25 cellular contexts compared by ENCODE assay signal in genomic region chr7:71775648-71776047, GRCh38.
"Had no signal": no experiment of that assay in that cellular context is flagged by ENCODE, and none has a peak within 500 bp of the region (broad histone marks: within the 10 kb centered on the region; RNA-seq: fewer than 3 reads in every experiment).

No MANE protein-coding gene starts in this region.

- H3K4me1 ChIP-seq: foreskin keratinocyte, left ventricle myocardium inferior, pancreas, psoas muscle, right lobe of liver, transverse colon, vagina had no signal

- H3K9me3 ChIP-seq: left ventricle myocardium inferior, neutrophil, pancreas, psoas muscle, right lobe of liver, transverse colon, vagina had no signal

- H3K27me3 Mint-ChIP-seq: activated naive CD8-positive, alpha-beta T cell treated with anti-CD3 and anti-CD28 coated beads, Interleukin-2, amount 10 ng/mL, durations not matched to agents 7 days and 5 days; activated T-cell treated with anti-CD3 and anti-CD28 coated beads, Interleukin-2, amount 50 U/mL, for 24 hours; activated T-helper 17 cell treated with anti-CD3 and anti-CD28 coated beads, Interleukin-2, amount 50 U/mL, for 72 hours; stimulated activated naive CD8-positive, alpha-beta T cell treated with anti-CD3 and anti-CD28 coated beads, Interleukin-15, amount 100 ng/mL, for 72 hours had no signal

- H3K36me3 Mint-ChIP-seq: activated naive CD8-positive, alpha-beta T cell treated with anti-CD3 and anti-CD28 coated beads, Interleukin-2, amount 10 ng/mL, durations not matched to agents 7 days and 5 days; brain; stimulated activated effector memory CD8-positive, alpha-beta T cell treated with anti-CD3 and anti-CD28 coated beads, Interleukin-12 subunit alpha, Interleukin-12 subunit beta, amount 100 ng/mL, for 72 hours; WTC11 had no signal

- FAIRE-seq: endometrium, pancreas, small intestine had no signal

- H3K27ac ChIP-seq: foreskin keratinocyte, left ventricle myocardium inferior, neutrophil, pancreas, psoas muscle, right lobe of liver, transverse colon, vagina had no signal

- H3K36me3 ChIP-seq: left ventricle myocardium inferior, neutrophil, pancreas, right lobe of liver, transverse colon, vagina had no signal

- H3K9me3 Mint-ChIP-seq: activated naive CD8-positive, alpha-beta T cell treated with anti-CD3 and anti-CD28 coated beads, Interleukin-2, amount 10 ng/mL, durations not matched to agents 7 days and 5 days; activated T-cell treated with anti-CD3 and anti-CD28 coated beads, Interleukin-2, amount 50 U/mL, for 24 hours; brain; nephron; stimulated activated naive CD8-positive, alpha-beta T cell treated with anti-CD3 and anti-CD28 coated beads, Interleukin-15, amount 100 ng/mL, for 72 hours; WTC11 had no signal

- H3K4me1 Mint-ChIP-seq: activated naive CD8-positive, alpha-beta T cell treated with anti-CD3 and anti-CD28 coated beads, Interleukin-2, amount 10 ng/mL, durations not matched to agents 7 days and 5 days; activated T-helper 17 cell treated with anti-CD3 and anti-CD28 coated beads, Interleukin-2, amount 50 U/mL, for 72 hours; nephron; stimulated activated effector memory CD8-positive, alpha-beta T cell treated with anti-CD3 and anti-CD28 coated beads, Interleukin-12 subunit alpha, Interleukin-12 subunit beta, amount 100 ng/mL, for 72 hours; stimulated activated naive CD8-positive, alpha-beta T cell treated with anti-CD3 and anti-CD28 coated beads, Interleukin-15, amount 100 ng/mL, for 72 hours had no signal

- H3K27ac Mint-ChIP-seq: activated naive CD8-positive, alpha-beta T cell treated with anti-CD3 and anti-CD28 coated beads, Interleukin-2, amount 10 ng/mL, durations not matched to agents 7 days and 5 days; activated T-cell treated with anti-CD3 and anti-CD28 coated beads, Interleukin-2, amount 50 U/mL, for 24 hours; activated T-helper 17 cell treated with anti-CD3 and anti-CD28 coated beads, Interleukin-2, amount 50 U/mL, for 72 hours; brain; nephron; stimulated activated effector memory CD8-positive, alpha-beta T cell treated with anti-CD3 and anti-CD28 coated beads, Interleukin-12 subunit alpha, Interleukin-12 subunit beta, amount 100 ng/mL, for 72 hours; stimulated activated naive CD8-positive, alpha-beta T cell treated with anti-CD3 and anti-CD28 coated beads, Interleukin-15, amount 100 ng/mL, for 72 hours; T-helper 1 cell treated with Interleukin-12 subunit alpha and Interleukin-12 subunit beta and Interleukin-4 antibody, amounts not matched to agents 30 μg/mL and 1 μg/mL, for 36 hours; WTC11 had no signal

- H3K27me3 ChIP-seq: foreskin keratinocyte, neutrophil, pancreas, right lobe of liver, transverse colon, vagina had no signal

- H3K4me3 Mint-ChIP-seq: activated naive CD8-positive, alpha-beta T cell treated with anti-CD3 and anti-CD28 coated beads, Interleukin-2, amount 10 ng/mL, durations not matched to agents 7 days and 5 days; activated T-cell treated with anti-CD3 and anti-CD28 coated beads, Interleukin-2, amount 50 U/mL, for 24 hours; activated T-helper 17 cell treated with anti-CD3 and anti-CD28 coated beads, Interleukin-2, amount 50 U/mL, for 72 hours; brain; nephron; stimulated activated effector memory CD8-positive, alpha-beta T cell treated with anti-CD3 and anti-CD28 coated beads, Interleukin-12 subunit alpha, Interleukin-12 subunit beta, amount 100 ng/mL, for 72 hours; stimulated activated naive CD8-positive, alpha-beta T cell treated with anti-CD3 and anti-CD28 coated beads, Interleukin-15, amount 100 ng/mL, for 72 hours; T-helper 1 cell treated with Interleukin-12 subunit alpha and Interleukin-12 subunit beta and Interleukin-4 antibody, amounts not matched to agents 30 μg/mL and 1 μg/mL, for 36 hours; WTC11 had no signal

- ATAC-seq: activated T-helper 17 cell treated with anti-CD3 and anti-CD28 coated beads, Interleukin-2, amount 50 U/mL, for 72 hours; foreskin keratinocyte; pancreas; psoas muscle; right lobe of liver; stimulated activated effector memory CD8-positive, alpha-beta T cell treated with anti-CD3 and anti-CD28 coated beads, Interleukin-12 subunit alpha, Interleukin-12 subunit beta, amount 100 ng/mL, for 72 hours; stimulated activated naive CD8-positive, alpha-beta T cell treated with anti-CD3 and anti-CD28 coated beads, Interleukin-15, amount 100 ng/mL, for 72 hours; WTC11 had no signal

- DNase-seq: activated naive CD4-positive, alpha-beta T cell; activated naive CD8-positive, alpha-beta T cell treated with anti-CD3 and anti-CD28 coated beads, Interleukin-2, amount 10 ng/mL, durations not matched to agents 7 days and 5 days; activated T-cell treated with anti-CD3 and anti-CD28 coated beads, Interleukin-2, amount 50 U/mL, for 24 hours; amniotic stem cell; foreskin keratinocyte; kidney glomerular epithelial cell; left ventricle myocardium inferior; mammary epithelial cell; pancreas; psoas muscle; right lobe of liver; small intestine; stimulated activated CD4-positive, alpha-beta T cell treated with anti-CD3 and anti-CD28 coated beads, Interleukin-2, amount 100 ng/mL, for 24 hours; stimulated activated naive CD8-positive, alpha-beta T cell treated with anti-CD3 and anti-CD28 coated beads, Interleukin-15, amount 100 ng/mL, for 72 hours; T1000; transverse colon had no signal

- H3K4me3 ChIP-seq: left ventricle myocardium inferior, pancreas, psoas muscle, right lobe of liver, transverse colon, vagina had no signal
